In genomic region chr11:118714816-118715215, GRCh38 we compare ENCODE assay signal across 28 cellular contexts. TPM values are rescaled to one million over a fixed set of nuclear protein-coding genes. Genes with fewer than 3 reads are reported as not detected.
DNase-seq lines count a peak whose midpoint lies in the region; ATAC-seq and TF ChIP-seq lines count a peak whose summit lies in the region.
"Had no signal": no experiment of that assay in that cellular context is flagged by ENCODE, and none has a peak within 500 bp of the region (broad histone marks: within the 10 kb centered on the region; RNA-seq: fewer than 3 reads in every experiment).

No MANE protein-coding gene starts in this region.

- peak overlapping the region; percentile 28 for H4K91ac ChIP-seq in trophoblast cell (ENCODE audit: low read depth, low read length)

- H4K8ac ChIP-seq in trophoblast cell (ENCODE audit: low read depth, low read length) = no peak overlapping the region

- peaks cover 62% of the 10 kb centered on the region for H3K36me3 Mint-ChIP-seq in GM23338 (ENCODE audit: low read depth)
- H3K36me3 Mint-ChIP-seq: immature natural killer cell; natural killer cell treated with Interleukin-12 subunit alpha and Interleukin-12 subunit beta and Interleukin-15 and Interleukin-18, amount 100 ng/mL, for 72 hours had no signal

- peak; percentile 3; the same call in 1 of the 3 replicates for ATAC-seq in GM23338
- ATAC-seq: natural killer cell treated with Interleukin-12 subunit alpha and Interleukin-12 subunit beta and Interleukin-15 and Interleukin-18, amount 100 ng/mL, for 72 hours had no signal

- H3K79me2 ChIP-seq in GM23338 (replicated peaks; ENCODE audit: insufficient read depth) (peaks cover 21% of the 10 kb centered on the region), hepatocyte (no peaks in the 10 kb centered on the region), trophoblast cell (ENCODE audit: control insufficient read depth, insufficient read depth, low read length, poor library complexity) (peaks cover 2% of the 10 kb centered on the region)

- no peak overlapping the region for H3K9ac ChIP-seq in trophoblast cell (ENCODE audit: low read length)
- H3K9ac ChIP-seq: SK-N-SH had no signal

- peaks cover 17% of the 10 kb centered on the region for H3K79me1 ChIP-seq in trophoblast cell (ENCODE audit: low read length)

- H3K4me3 Mint-ChIP-seq in GM23338 = peak overlapping the region; percentile 42; the same call in 1 of the 3 replicates
- H3K4me3 Mint-ChIP-seq: activated B cell treated with CpG ODN at 0.5 μM for 24 hours; activated CD4-positive, alpha-beta memory T cell treated with anti-CD3 and anti-CD28 coated beads, Interleukin-2, amount 10 ng/mL, durations not matched to agents 7 days and 5 days; CD4-positive, alpha-beta T cell; dendritic cell treated with granulocyte-macrophage colony-stimulating factor and Interleukin-4, amounts not matched to agents 40 ng/mL and 50 ng/mL, for 4 days; immature natural killer cell; natural killer cell treated with Interleukin-12 subunit alpha and Interleukin-12 subunit beta and Interleukin-15 and Interleukin-18, amount 100 ng/mL, for 72 hours; T-helper 2 cell treated with Interferon-gamma antibody and Interleukin-4, amounts not matched to agents 5 μg/mL and 100 μg/mL, for 36 hours had no signal

- DNase-seq in GM23338 (ENCODE audit: low spot score) (no peak), OCI-M1 (lab: John Stamatoyannopoulos, UW) (peak; percentile 25), hepatocyte (ENCODE audit: low spot score) (no peak), trophoblast cell (no peak), NCI-H226 (no peak), middle frontal gyrus (ENCODE audit: extremely low spot score, low spot score) (no peak)
- DNase-seq in activated CD4-positive, CD25-positive, alpha-beta regulatory T cell treated with anti-CD3 and anti-CD28 coated beads, Interleukin-2, amount 50 U/mL, for 72 hours = no peak
- DNase-seq: activated B cell treated with CpG ODN at 0.5 μM for 24 hours; activated CD4-positive, alpha-beta memory T cell treated with anti-CD3 and anti-CD28 coated beads, Interleukin-2, amount 10 ng/mL, durations not matched to agents 7 days and 5 days; activated T-cell treated with anti-CD3 and anti-CD28 coated beads for 4 hours; amniotic stem cell; CD4-positive, alpha-beta T cell; glutamatergic neuron; immature natural killer cell; midbrain; NCI-H1105; NCI-H2029 treated with DMSO at 0.1 percent for 48 hours; NCI-H446 treated with DMSO at 0.1 percent for 48 hours; RPMI8226; sigmoid colon; SK-N-SH; stimulated activated CD8-positive, alpha-beta memory T cell treated with anti-CD3 and anti-CD28 coated beads, Interleukin-4, amount 100 ng/mL, for 48 hours; upper lobe of right lung had no signal

- H2AFZ ChIP-seq in GM23338 = no peak overlapping the region
- no peak overlapping the region for H2AFZ ChIP-seq in hepatocyte
- H2AFZ ChIP-seq in trophoblast cell (ENCODE audit: insufficient read depth, low read length, poor library complexity) = no peak overlapping the region

- H3F3A ChIP-seq in GM23338 (replicated peaks; ENCODE audit: low read depth) = peaks cover 18% of the 10 kb centered on the region

- H2AK5ac ChIP-seq in trophoblast cell (ENCODE audit: low read length) = no peak overlapping the region

- peak overlapping the region; percentile 68 for H2BK120ac ChIP-seq in trophoblast cell (ENCODE audit: insufficient read depth, low read length, poor library complexity)

- H3K4me1 Mint-ChIP-seq in GM23338 = peaks cover 50% of the 10 kb centered on the region
- H3K4me1 Mint-ChIP-seq: activated CD4-positive, alpha-beta memory T cell treated with anti-CD3 and anti-CD28 coated beads, Interleukin-2, amount 10 ng/mL, durations not matched to agents 7 days and 5 days had no signal

- no peak overlapping the region for H2BK5ac ChIP-seq in trophoblast cell (ENCODE audit: low read depth, low read length, poor library complexity)

- no peak overlapping the region for H2BK12ac ChIP-seq in trophoblast cell (ENCODE audit: low read length)

- H3K9me3 ChIP-seq in hepatocyte (ENCODE audit: low read depth) (no peaks in the 10 kb centered on the region), trophoblast cell (ENCODE audit: insufficient read depth, low read depth, low read length) (no peaks in the 10 kb centered on the region)
- H3K9me3 ChIP-seq: sigmoid colon, SK-N-SH, upper lobe of right lung had no signal

- H4K20me1 ChIP-seq in GM23338 (replicated peaks; ENCODE audit: insufficient read depth) = no peaks in the 10 kb centered on the region
- no peaks in the 10 kb centered on the region for H4K20me1 ChIP-seq in hepatocyte (ENCODE audit: insufficient read depth, poor library complexity, severe bottlenecking)

- H3K4me2 ChIP-seq in GM23338 = peak overlapping the region; percentile 5
- H3K4me2 ChIP-seq in hepatocyte = no peak overlapping the region
- H3K4me2 ChIP-seq in trophoblast cell (ENCODE audit: low read length) = no peak overlapping the region
- H3K4me2 ChIP-seq: SK-N-SH had no signal

- H3K27me3 ChIP-seq in GM23338 (ENCODE audit: insufficient read depth) (no peaks in the 10 kb centered on the region), hepatocyte (no peaks in the 10 kb centered on the region), trophoblast cell (ENCODE audit: insufficient read depth, low read length) (no peaks in the 10 kb centered on the region)
- H3K27me3 ChIP-seq: sigmoid colon, upper lobe of right lung had no signal

- peak overlapping the region; percentile 3 for H3K14ac ChIP-seq in trophoblast cell (ENCODE audit: low read length)

- H3K9me3 Mint-ChIP-seq in GM23338 = no peaks in the 10 kb centered on the region; the same call in 2 of the 3 replicates
- H3K9me3 Mint-ChIP-seq: activated B cell treated with CpG ODN at 0.5 μM for 24 hours; activated CD4-positive, alpha-beta memory T cell treated with anti-CD3 and anti-CD28 coated beads, Interleukin-2, amount 10 ng/mL, durations not matched to agents 7 days and 5 days; CD4-positive, alpha-beta T cell; dendritic cell treated with granulocyte-macrophage colony-stimulating factor and Interleukin-4, amounts not matched to agents 40 ng/mL and 50 ng/mL, for 4 days; immature natural killer cell; natural killer cell treated with Interleukin-12 subunit alpha and Interleukin-12 subunit beta and Interleukin-15 and Interleukin-18, amount 100 ng/mL, for 72 hours; T-helper 2 cell treated with Interferon-gamma antibody and Interleukin-4, amounts not matched to agents 5 μg/mL and 100 μg/mL, for 36 hours had no signal

- peak overlapping the region; percentile 4 for H3K18ac ChIP-seq in trophoblast cell (ENCODE audit: low read length)

- peak overlapping the region; percentile 100 for H3K27ac Mint-ChIP-seq in GM23338
- H3K27ac Mint-ChIP-seq: activated CD4-positive, alpha-beta memory T cell treated with anti-CD3 and anti-CD28 coated beads, Interleukin-2, amount 10 ng/mL, durations not matched to agents 7 days and 5 days; CD4-positive, alpha-beta T cell; dendritic cell treated with granulocyte-macrophage colony-stimulating factor and Interleukin-4, amounts not matched to agents 40 ng/mL and 50 ng/mL, for 4 days; natural killer cell treated with Interleukin-12 subunit alpha and Interleukin-12 subunit beta and Interleukin-15 and Interleukin-18, amount 100 ng/mL, for 72 hours; T-helper 2 cell treated with Interferon-gamma antibody and Interleukin-4, amounts not matched to agents 5 μg/mL and 100 μg/mL, for 36 hours had no signal

- peak overlapping the region; percentile 98 for H3K27ac ChIP-seq in GM23338 (ENCODE audit: low read depth)
- H3K27ac ChIP-seq in hepatocyte = peak overlapping the region; percentile 75
- H3K27ac ChIP-seq in trophoblast cell (ENCODE audit: low read depth, low read length) = peak overlapping the region; percentile 81

- H3K4ac ChIP-seq in trophoblast cell (ENCODE audit: low read depth, low read length) = no peak overlapping the region

- H3K9me2 ChIP-seq in GM23338 (ENCODE audit: insufficient read depth) (no peaks in the 10 kb centered on the region), hepatocyte (replicated peaks; ENCODE audit: insufficient read depth) (no peaks in the 10 kb centered on the region)
- H3K9me2 ChIP-seq: SK-N-SH had no signal

- H3K27me3 Mint-ChIP-seq in GM23338 (ENCODE audit: insufficient read depth, low read depth, poor library complexity) = peaks cover 17% of the 10 kb centered on the region
- H3K27me3 Mint-ChIP-seq: activated B cell treated with CpG ODN at 0.5 μM for 24 hours; activated CD4-positive, alpha-beta memory T cell treated with anti-CD3 and anti-CD28 coated beads, Interleukin-2, amount 10 ng/mL, durations not matched to agents 7 days and 5 days; CD4-positive, alpha-beta T cell had no signal

- H3K4me3 ChIP-seq in GM23338 = no peak overlapping the region
- no peak overlapping the region for H3K4me3 ChIP-seq in hepatocyte
- no peak overlapping the region for H3K4me3 ChIP-seq in trophoblast cell (ENCODE audit: low read depth, low read length)
- H3K4me3 ChIP-seq: sigmoid colon, upper lobe of right lung had no signal

- TF ChIP-seq CTCF in GM23338 (conservative IDR thresholded peaks at IDR 0.05; ENCODE audit: low read depth in 2 of 2) (no peak), hepatocyte (IDR thresholded peaks at IDR 0.05; ENCODE audit: poor library complexity) (no peak)

- H4K12ac ChIP-seq in trophoblast cell (ENCODE audit: low read depth, low read length) = no peak overlapping the region

- H3K36me3 ChIP-seq in GM23338 (ENCODE audit: insufficient read depth) (no peaks in the 10 kb centered on the region), hepatocyte (replicated peaks; ENCODE audit: insufficient read depth, low read depth) (no peaks in the 10 kb centered on the region), trophoblast cell (ENCODE audit: control insufficient read depth in 1 of 2, insufficient read depth in 2 of 2, low read length in 2 of 2) (no peaks in the 10 kb centered on the region)
- H3K36me3 ChIP-seq: sigmoid colon, upper lobe of right lung had no signal

- H3K23ac ChIP-seq in trophoblast cell (ENCODE audit: low read length) = no peak overlapping the region

- H3K4me1 ChIP-seq in GM23338 (ENCODE audit: insufficient read depth) = peaks cover 48% of the 10 kb centered on the region
- peaks cover 8% of the 10 kb centered on the region for H3K4me1 ChIP-seq in hepatocyte (ENCODE audit: insufficient read depth)
- H3K4me1 ChIP-seq in trophoblast cell (ENCODE audit: control insufficient read depth in 1 of 2, insufficient read depth in 2 of 2, low read length in 2 of 2) = peaks cover 10 to 15% of the 10 kb centered on the region in 2 experiments
- H3K4me1 ChIP-seq: sigmoid colon had no signal

RNA-seq across cellular contexts. Expression of gene TREH, which starts 35.4 kb away (rescaled TPM):
- not detected in 2 replicates for total RNA-seq in GM23338 (2014; rRNA removed; shearing (Covaris generic))
- polyA plus RNA-seq in GM23338 (2016; fragmentation: Nextera tagmentation; extraction: Ambion mirVana) (0.24 and 0.36 TPM in 2 replicates), hepatocyte (10.7 and 15.1 TPM in 2 replicates)
- total RNA-seq in hepatocyte = 6.6 and 10.2 TPM in 2 replicates
- 0.33 and 0.39 TPM in 2 replicates for polyA plus RNA-seq in trophoblast cell (2013)
- total RNA-seq: activated B cell treated with CpG ODN at 0.5 μM for 24 hours; activated CD4-positive, alpha-beta memory T cell treated with anti-CD3 and anti-CD28 coated beads, Interleukin-2, amount 10 ng/mL, durations not matched to agents 7 days and 5 days; cardiac septum; CD4-positive, alpha-beta T cell; natural killer cell treated with Interleukin-12 subunit alpha and Interleukin-12 subunit beta and Interleukin-15 and Interleukin-18, amount 100 ng/mL, for 72 hours; posterior vena cava; sigmoid colon had no signal
- polyA plus RNA-seq: immature natural killer cell, SK-N-SH had no signal
